In genomic region chr2:206693399-206694137, GRCh38 we compare ENCODE assay signal across 8 cellular contexts. TPM values are rescaled to one million over a fixed set of nuclear protein-coding genes. Genes with fewer than 3 reads are reported as not detected.
DNase-seq lines count a peak whose midpoint lies in the region; ATAC-seq and TF ChIP-seq lines count a peak whose summit lies in the region.

No MANE protein-coding gene starts in this region.

- POLR2A ChIA-PET in Caco-2 (lab: Charles Lee) (no interaction called here), PC-3 (lab: Charles Lee; ENCODE audit: unreplicated experiment) (no interaction called here)

- no peak overlapping the region for H3K27ac ChIP-seq in PC-3 (ENCODE audit: low read length)
- H3K27ac ChIP-seq in breast epithelium, result no peak overlapping the region

- CTCF ChIA-PET in Caco-2 (lab: Charles Lee), result no interaction called here
- CTCF ChIA-PET in PC-3 (lab: Charles Lee), result no interaction called here

- intact Hi-C loops in Caco-2 (cut with micrococcal nuclease; ENCODE audit: unreplicated experiment), result loop anchor here (1.0 kb wide), 3 partner anchors 88 to 780 kb away; no protein-coding TSS in a partner anchor
- intact Hi-C loops in PC-3 (cut with micrococcal nuclease), result loop anchor here (1.0 to 10.0 kb wide), 5 partner anchors 74 to 782 kb away; partner anchors contain the start of genes FASTKD2 and MDH1B
- intact Hi-C loops in breast epithelium (cut with DNase I; ENCODE audit: low total_unique reads), result no loop called here

- H3K36me3 Mint-ChIP-seq in Caco-2 (ENCODE audit: insufficient read depth, unreplicated experiment), result no peaks in the 10 kb centered on the region
- no peaks in the 10 kb centered on the region for H3K36me3 Mint-ChIP-seq in stimulated activated naive B cell treated with anti-CD40 and anti-IgM and Interleukin-4, amounts not matched to agents 10 μg/mL and 1 μg/mL and 100 μg/mL, for 72 hours

- no peaks in the 10 kb centered on the region for H3K4me1 Mint-ChIP-seq in Caco-2 (ENCODE audit: low read depth, unreplicated experiment)
- H3K4me1 Mint-ChIP-seq in stimulated activated naive B cell treated with anti-CD40 and anti-IgM and Interleukin-4, amounts not matched to agents 10 μg/mL and 1 μg/mL and 100 μg/mL, for 72 hours, result no peaks in the 10 kb centered on the region

- no peaks in the 10 kb centered on the region for H3K79me2 ChIP-seq in PC-3 (ENCODE audit: low read length)

- H3K27me3 ChIP-seq in Caco-2 (replicated peaks; ENCODE audit: control insufficient read depth, insufficient read depth, low read length) (peaks cover 1% of the 10 kb centered on the region; the same call in 1 of the 2 replicates), PC-3 (ENCODE audit: low read length) (no peaks in the 10 kb centered on the region), breast epithelium (no peaks in the 10 kb centered on the region), kidney epithelial cell (ENCODE audit: control insufficient read depth, insufficient read depth, low read length) (peaks cover 2% of the 10 kb centered on the region)

- no peaks in the 10 kb centered on the region for H4K20me1 ChIP-seq in PC-3 (ENCODE audit: low read length)

- H3K4me1 ChIP-seq in Caco-2, result no peaks in the 10 kb centered on the region
- H3K4me1 ChIP-seq in PC-3 (ENCODE audit: insufficient read depth, low read length), result no peaks in the 10 kb centered on the region
- H3K4me1 ChIP-seq in breast epithelium, result no peaks in the 10 kb centered on the region

- ATAC-seq in GM18907 (IDR thresholded peaks at IDR 0.05; ENCODE audit: unreplicated experiment), result peak; percentile 73
- peak; percentile 82 for ATAC-seq in PC-3
- peak; percentile 67 to 68 for ATAC-seq in stimulated activated naive B cell treated with anti-CD40 and anti-IgM and Interleukin-4, amounts not matched to agents 10 μg/mL and 1 μg/mL and 100 μg/mL, for 72 hours (replicated peaks)

- no peak overlapping the region for H3K9ac ChIP-seq in PC-3 (ENCODE audit: low read length)

- no peaks in the 10 kb centered on the region for H3K9me3 ChIP-seq in Caco-2
- no peaks in the 10 kb centered on the region for H3K9me3 ChIP-seq in PC-3 (ENCODE audit: low read length)
- H3K9me3 ChIP-seq in breast epithelium, result no peaks in the 10 kb centered on the region

- no peaks in the 10 kb centered on the region for H3K36me3 ChIP-seq in Caco-2 (ENCODE audit: control insufficient read depth, insufficient read depth, low read length)
- H3K36me3 ChIP-seq in PC-3 (ENCODE audit: low read depth, low read length), result no peaks in the 10 kb centered on the region
- no peaks in the 10 kb centered on the region for H3K36me3 ChIP-seq in breast epithelium
- H3K36me3 ChIP-seq in kidney epithelial cell (ENCODE audit: control insufficient read depth, insufficient read depth, low read length), result no peaks in the 10 kb centered on the region

- H3K4me3 ChIP-seq in Caco-2 (ENCODE audit: low read depth, low read length) (no peak overlapping the region), PC-3 (ENCODE audit: low read length) (no peak overlapping the region), breast epithelium (no peak overlapping the region), kidney epithelial cell (ENCODE audit: low read depth, low read length) (no peak overlapping the region)

- H3K4me3 Mint-ChIP-seq in Caco-2 (ENCODE audit: unreplicated experiment), result no peak overlapping the region
- no peak overlapping the region for H3K4me3 Mint-ChIP-seq in stimulated activated naive B cell treated with anti-CD40 and anti-IgM and Interleukin-4, amounts not matched to agents 10 μg/mL and 1 μg/mL and 100 μg/mL, for 72 hours

- no TSS peak for BruUV-seq in Caco-2 (replicated peaks; lab: Mats Ljungman, UMichigan)
- no TSS peak for BruUV-seq in PC-3 (replicated peaks; lab: Mats Ljungman, UMichigan)

- H3K27me3 Mint-ChIP-seq in Caco-2 (ENCODE audit: insufficient read depth, unreplicated experiment), result peaks cover 27% of the 10 kb centered on the region
- H3K27me3 Mint-ChIP-seq in stimulated activated naive B cell treated with anti-CD40 and anti-IgM and Interleukin-4, amounts not matched to agents 10 μg/mL and 1 μg/mL and 100 μg/mL, for 72 hours, result peaks cover 11 to 15% of the 10 kb centered on the region in 2 donors

- no peak overlapping the region for H3K4me2 ChIP-seq in PC-3 (ENCODE audit: low read length)

- H2AFZ ChIP-seq in PC-3 (ENCODE audit: low read length), result no peak overlapping the region

- in situ Hi-C loops in KBM-7 (cut with MboI; ENCODE audit: low pct_unique_long_range_greater_than_20kb, low sequenced_read_pairs), result no loop called here

- no peaks in the 10 kb centered on the region for H3F3A ChIP-seq in PC-3 (ENCODE audit: low read length, unreplicated experiment)

- H3K9me3 Mint-ChIP-seq in Caco-2 (ENCODE audit: unreplicated experiment), result no peaks in the 10 kb centered on the region
- no peaks in the 10 kb centered on the region for H3K9me3 Mint-ChIP-seq in stimulated activated naive B cell treated with anti-CD40 and anti-IgM and Interleukin-4, amounts not matched to agents 10 μg/mL and 1 μg/mL and 100 μg/mL, for 72 hours

- DNase-seq in Caco-2 (peak in 1 of 2 experiments; percentile 62), KBM-7 (peak; percentile 65), PC-3 (peak; percentile 82), breast epithelium (ENCODE audit: low spot score in 2 of 2) (no peak), kidney epithelial cell (ENCODE audit: low read depth) (peak; percentile 26), GM19238 (ENCODE audit: insufficient read length, low spot score) (no peak)
- DNase-seq in stimulated activated naive B cell treated with anti-CD40 and anti-IgM and Interleukin-4, amounts not matched to agents 10 μg/mL and 1 μg/mL and 100 μg/mL, for 72 hours, result peak; percentile 17

- no peaks in the 10 kb centered on the region for H3K9me2 ChIP-seq in PC-3 (replicated peaks; ENCODE audit: low read length)

- H3K27ac Mint-ChIP-seq in Caco-2 (ENCODE audit: unreplicated experiment), result no peak overlapping the region
- no peak overlapping the region for H3K27ac Mint-ChIP-seq in stimulated activated naive B cell treated with anti-CD40 and anti-IgM and Interleukin-4, amounts not matched to agents 10 μg/mL and 1 μg/mL and 100 μg/mL, for 72 hours

- TF ChIP-seq POLR2A in breast epithelium (IDR thresholded peaks at IDR 0.05), result no peak

- TF ChIP-seq CTCF in Caco-2 (IDR thresholded peaks at IDR 0.05; ENCODE audit: insufficient read depth in 1 of 2, low read depth in 1 of 2, low read length in 1 of 2, severe bottlenecking in 1 of 2, unreplicated experiment in 1 of 2) (peak; percentile 52 to 66), PC-3 (conservative IDR thresholded peaks at IDR 0.05; ENCODE audit: low read depth, low read length) (peak; percentile 84), breast epithelium (IDR thresholded peaks at IDR 0.05) (peak; percentile 50 to 66 (median 51)), kidney epithelial cell (IDR thresholded peaks at IDR 0.05; ENCODE audit: insufficient read depth, low read length, poor library complexity, severe bottlenecking) (peak; percentile 44)

RNA-seq across cellular contexts. Expression of gene DYTN, which starts 24.6 kb away (rescaled TPM):
- not detected in 2 replicates for total RNA-seq in Caco-2 (2022)
- not detected in 2 replicates for total RNA-seq in PC-3 (2014; rRNA removed)
- total RNA-seq in breast epithelium, result not detected
- total RNA-seq in kidney epithelial cell, result not detected in 2 replicates

RNA-seq across cellular contexts. Expression of gene FAM237A, which starts 51.3 kb away (rescaled TPM):
- total RNA-seq in Caco-2 (2022), result not detected in 2 replicates
- not detected in 2 replicates for total RNA-seq in PC-3 (2014; rRNA removed)
- not detected for total RNA-seq in breast epithelium
- total RNA-seq in kidney epithelial cell, result not detected in 2 replicates

Comparison
In these comparisons a context has a peak if more than half of its experiments do, and no peak if none do; other contexts are left out.
1. DNase-seq: peak in KBM-7 (single experiment), PC-3 (single experiment), kidney epithelial cell (single experiment) and stimulated activated naive B cell treated with anti-CD40 and anti-IgM and Interleukin-4, amounts not matched to agents 10 μg/mL and 1 μg/mL and 100 μg/mL, for 72 hours (single experiment); none in breast epithelium (0 of 2) and GM19238 (single experiment).
2. Peak in every context shown above with its lines, with median percentiles within 50 percentile points of each other: CTCF ChIP-seq and ATAC-seq.